26 cellular contexts compared by ENCODE assay signal in the genomic region with DNA sequence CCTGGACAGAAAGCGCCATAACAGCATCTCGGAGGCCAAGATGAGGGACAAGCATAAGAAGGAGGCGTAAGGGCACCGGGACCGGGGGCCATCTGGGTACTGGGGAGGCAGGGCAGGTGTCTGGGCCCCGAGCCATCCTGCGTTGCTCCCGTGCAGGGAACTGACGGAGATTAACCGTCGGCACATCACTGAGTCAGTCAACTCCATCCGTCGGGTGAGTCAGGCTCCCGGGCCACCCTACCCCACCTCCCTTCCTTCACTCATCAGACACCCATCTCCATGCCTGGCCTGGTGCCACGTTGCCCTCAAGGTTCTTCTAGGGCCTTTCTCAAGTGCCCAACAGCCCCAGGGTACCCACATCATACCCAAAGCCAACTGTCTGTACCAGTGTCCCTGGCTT. TPM values are rescaled to one million over a fixed set of nuclear protein-coding genes. Genes with fewer than 3 reads are reported as not detected.
DNase-seq lines count a peak whose midpoint lies in the region; ATAC-seq and TF ChIP-seq lines count a peak whose summit lies in the region.
"Had no signal": no experiment of that assay in that cellular context is flagged by ENCODE, and none has a peak within 500 bp of the region (broad histone marks: within the 10 kb centered on the region; RNA-seq: fewer than 3 reads in every experiment).

No MANE protein-coding gene starts in this region.

- H3K9ac ChIP-seq in mammary epithelial cell (ENCODE audit: insufficient read depth, low read length) = no peak overlapping the region

- CTCF ChIA-PET in MCF 10A (lab: Yijun Ruan, JAX) (interaction anchor here (1.0 to 4.1 kb wide), 2 partner anchors 16 to 117 kb away, joined by 4 to 36 read pairs; partner anchors contain the start of gene PLCB3), mammary epithelial cell (lab: Charles Lee; ENCODE audit: low non-redundant PET) (no interaction called here)

- H2AFZ ChIP-seq in mammary epithelial cell (ENCODE audit: low read depth, low read length) = no peak overlapping the region

- no peak overlapping the region for H3K4me3 ChIP-seq in mammary epithelial cell (replicated peaks in 1 of 3; ENCODE audit: insufficient read depth in 1 of 3, low read depth in 2 of 3, low read length in 3 of 3)
- no peak overlapping the region for H3K4me3 ChIP-seq in esophagus squamous epithelium
- H3K4me3 ChIP-seq: left lung, suprapubic skin, uterus had no signal

- H3K9me3 Mint-ChIP-seq in MCF 10A (ENCODE audit: unreplicated experiment) = no peaks in the 10 kb centered on the region
- no peaks in the 10 kb centered on the region for H3K9me3 Mint-ChIP-seq in stimulated activated effector memory CD8-positive, alpha-beta T cell treated with anti-CD3 and anti-CD28 coated beads, Interleukin-12 subunit alpha, Interleukin-12 subunit beta, amount 100 ng/mL, for 72 hours
- H3K9me3 Mint-ChIP-seq: activated naive CD8-positive, alpha-beta T cell treated with anti-CD3 and anti-CD28 coated beads, Interleukin-2, amount 50 U/mL, for 24 hours; effector memory CD8-positive, alpha-beta T cell; mesothelial cell of epicardium; natural killer cell treated with Interleukin-12 subunit alpha and Interleukin-12 subunit beta and Interleukin-15 and Interleukin-18, amount 100 ng/mL, for 72 hours; stimulated activated memory B cell treated with anti-CD40 and anti-IgM and Interleukin-4, amounts not matched to agents 10 μg/mL and 1 μg/mL and 100 μg/mL, for 72 hours had no signal

- H3K4me1 Mint-ChIP-seq in MCF 10A (ENCODE audit: insufficient read depth, unreplicated experiment) (peaks cover 23% of the 10 kb centered on the region), T-helper 17 cell (peaks cover 21% of the 10 kb centered on the region)
- peaks cover 32% of the 10 kb centered on the region for H3K4me1 Mint-ChIP-seq in stimulated activated effector memory CD8-positive, alpha-beta T cell treated with anti-CD3 and anti-CD28 coated beads, Interleukin-12 subunit alpha, Interleukin-12 subunit beta, amount 100 ng/mL, for 72 hours

- H3K4me3 Mint-ChIP-seq in MCF 10A (ENCODE audit: unreplicated experiment) = no peak overlapping the region
- peak overlapping the region; percentile 41 for H3K4me3 Mint-ChIP-seq in T-helper 17 cell
- H3K4me3 Mint-ChIP-seq in stimulated activated effector memory CD8-positive, alpha-beta T cell treated with anti-CD3 and anti-CD28 coated beads, Interleukin-12 subunit alpha, Interleukin-12 subunit beta, amount 100 ng/mL, for 72 hours = no peak overlapping the region
- H3K4me3 Mint-ChIP-seq: activated naive CD8-positive, alpha-beta T cell treated with anti-CD3 and anti-CD28 coated beads, Interleukin-2, amount 50 U/mL, for 24 hours; effector memory CD8-positive, alpha-beta T cell; natural killer cell treated with Interleukin-12 subunit alpha and Interleukin-12 subunit beta and Interleukin-15 and Interleukin-18, amount 100 ng/mL, for 72 hours; stimulated activated memory B cell treated with anti-CD40 and anti-IgM and Interleukin-4, amounts not matched to agents 10 μg/mL and 1 μg/mL and 100 μg/mL, for 72 hours had no signal

- no TSS peak for BruUV-seq in MCF 10A (replicated peaks; lab: Mats Ljungman, UMichigan)
- BruUV-seq in mammary epithelial cell (replicated peaks; lab: Mats Ljungman, UMichigan) = no TSS peak

- H3K4me1 ChIP-seq in mammary epithelial cell (ENCODE audit: insufficient read depth, low read length) = peaks cover 49% of the 10 kb centered on the region
- H3K4me1 ChIP-seq in esophagus squamous epithelium = peaks cover 25 to 45% (median 27%) of the 10 kb centered on the region in 3 donors

- POLR2A ChIA-PET in MCF 10A (lab: Yijun Ruan, JAX) = interaction anchor here (5.8 to 7.6 kb wide), 2 partner anchors 16 to 19 kb away, joined by 75 to 125 read pairs; partner anchors contain the start of genes BAD, GPR137 and PPP1R14B

- dilution Hi-C loops in mammary epithelial cell (cut with HindIII; ENCODE audit: low sequenced_read_pairs) = no loop called here

- TF ChIP-seq POLR2A in esophagus squamous epithelium (IDR thresholded peaks at IDR 0.05) = no peak

- H3K27me3 ChIP-seq in mammary epithelial cell (ENCODE audit: insufficient read depth, low read length) = no peaks in the 10 kb centered on the region
- no peaks in the 10 kb centered on the region for H3K27me3 ChIP-seq in esophagus squamous epithelium
- H3K27me3 ChIP-seq: left lung, suprapubic skin, uterus had no signal

- H3K9me3 ChIP-seq in mammary epithelial cell (replicated peaks; ENCODE audit: insufficient read depth, low read length) (no peaks in the 10 kb centered on the region), T-helper 17 cell (ENCODE audit: control insufficient read depth, low read length, poor library complexity, severe bottlenecking) (no peaks in the 10 kb centered on the region), esophagus squamous epithelium (no peaks in the 10 kb centered on the region)
- H3K9me3 ChIP-seq: left lung, suprapubic skin, uterus had no signal

- H3K4me2 ChIP-seq in mammary epithelial cell (ENCODE audit: insufficient read depth, low read depth, low read length) = no peak overlapping the region

- TF ChIP-seq CTCF in MCF 10A (IDR thresholded peaks at IDR 0.05; ENCODE audit: unreplicated experiment) (no peak), mammary epithelial cell (conservative IDR thresholded peaks at IDR 0.05 in 1 of 2, IDR thresholded peaks at IDR 0.05 in 1 of 2; ENCODE audit: extremely low read depth in 1 of 2, insufficient read depth in 1 of 2, low read depth in 1 of 2, low read length in 2 of 2) (no peak), esophagus squamous epithelium (IDR thresholded peaks at IDR 0.05) (no peak)

- intact Hi-C loops in MCF 10A (cut with micrococcal nuclease) (no loop called here), mammary epithelial cell (cut with micrococcal nuclease) (no loop called here), esophagus squamous epithelium (cut with DNase I) (no loop called here)

- DNase-seq in MCF 10A (ENCODE audit: unreplicated experiment) (peak; percentile 56), mammary epithelial cell (no peak), T-helper 17 cell (no peak), esophagus squamous epithelium (lab: John Stamatoyannopoulos, UW) (no peak), OCI-M1 (lab: John Stamatoyannopoulos, UW) (no peak), ureter (ENCODE audit: low spot score) (no peak)
- DNase-seq in stimulated activated effector memory CD8-positive, alpha-beta T cell treated with anti-CD3 and anti-CD28 coated beads, Interleukin-12 subunit alpha, Interleukin-12 subunit beta, amount 100 ng/mL, for 72 hours (ENCODE audit: low spot score in 2 of 2) = no peak
- no peak for DNase-seq in stimulated activated CD8-positive, alpha-beta memory T cell treated with anti-CD3 and anti-CD28 coated beads, Interleukin-4, amount 100 ng/mL, for 48 hours
- DNase-seq: ACHN; activated CD8-positive, alpha-beta memory T cell treated with anti-CD3 and anti-CD28 coated beads, Interleukin-2, amount 50 U/mL, for 4 hours; activated naive CD8-positive, alpha-beta T cell treated with anti-CD3 and anti-CD28 coated beads, Interleukin-2, amount 50 U/mL, for 24 hours; effector memory CD8-positive, alpha-beta T cell; head of caudate nucleus; NCI-H1417 treated with DMSO at 0.1 percent for 48 hours; NCI-H524; T-helper 9 cell; uterus had no signal

- H3K36me3 Mint-ChIP-seq in MCF 10A (ENCODE audit: insufficient read depth, unreplicated experiment) (peaks cover 60% of the 10 kb centered on the region), T-helper 17 cell (ENCODE audit: low read depth) (peaks cover 4% of the 10 kb centered on the region)
- peaks cover 53% of the 10 kb centered on the region for H3K36me3 Mint-ChIP-seq in stimulated activated effector memory CD8-positive, alpha-beta T cell treated with anti-CD3 and anti-CD28 coated beads, Interleukin-12 subunit alpha, Interleukin-12 subunit beta, amount 100 ng/mL, for 72 hours
- H3K36me3 Mint-ChIP-seq: natural killer cell treated with Interleukin-12 subunit alpha and Interleukin-12 subunit beta and Interleukin-15 and Interleukin-18, amount 100 ng/mL, for 72 hours had no signal

- H3K27ac Mint-ChIP-seq in MCF 10A (ENCODE audit: low read depth, unreplicated experiment) (peak overlapping the region; percentile 27), T-helper 17 cell (no peak overlapping the region)
- H3K27ac Mint-ChIP-seq in stimulated activated effector memory CD8-positive, alpha-beta T cell treated with anti-CD3 and anti-CD28 coated beads, Interleukin-12 subunit alpha, Interleukin-12 subunit beta, amount 100 ng/mL, for 72 hours = peak overlapping the region; percentile 99
- H3K27ac Mint-ChIP-seq: activated naive CD8-positive, alpha-beta T cell treated with anti-CD3 and anti-CD28 coated beads, Interleukin-2, amount 50 U/mL, for 24 hours; mesothelial cell of epicardium; stimulated activated memory B cell treated with anti-CD40 and anti-IgM and Interleukin-4, amounts not matched to agents 10 μg/mL and 1 μg/mL and 100 μg/mL, for 72 hours had no signal

- peaks cover 6% of the 10 kb centered on the region for H3K79me2 ChIP-seq in mammary epithelial cell (ENCODE audit: insufficient read depth, low read length)

- no peak for ATAC-seq in T-helper 17 cell
- no peak for ATAC-seq in stimulated activated effector memory CD8-positive, alpha-beta T cell treated with anti-CD3 and anti-CD28 coated beads, Interleukin-12 subunit alpha, Interleukin-12 subunit beta, amount 100 ng/mL, for 72 hours
- ATAC-seq: activated naive CD8-positive, alpha-beta T cell treated with anti-CD3 and anti-CD28 coated beads, Interleukin-2, amount 50 U/mL, for 24 hours; effector memory CD8-positive, alpha-beta T cell; left lung; natural killer cell treated with Interleukin-12 subunit alpha and Interleukin-12 subunit beta and Interleukin-15 and Interleukin-18, amount 100 ng/mL, for 72 hours; Right ventricle myocardium inferior; stimulated activated memory B cell treated with anti-CD40 and anti-IgM and Interleukin-4, amounts not matched to agents 10 μg/mL and 1 μg/mL and 100 μg/mL, for 72 hours had no signal

- no peaks in the 10 kb centered on the region for H3K27me3 Mint-ChIP-seq in MCF 10A (ENCODE audit: insufficient read depth, unreplicated experiment)
- no peaks in the 10 kb centered on the region for H3K27me3 Mint-ChIP-seq in T-helper 17 cell
- H3K27me3 Mint-ChIP-seq: activated naive CD8-positive, alpha-beta T cell treated with anti-CD3 and anti-CD28 coated beads, Interleukin-2, amount 50 U/mL, for 24 hours; effector memory CD8-positive, alpha-beta T cell; natural killer cell treated with Interleukin-12 subunit alpha and Interleukin-12 subunit beta and Interleukin-15 and Interleukin-18, amount 100 ng/mL, for 72 hours; stimulated activated memory B cell treated with anti-CD40 and anti-IgM and Interleukin-4, amounts not matched to agents 10 μg/mL and 1 μg/mL and 100 μg/mL, for 72 hours had no signal

- H4K20me1 ChIP-seq in mammary epithelial cell (ENCODE audit: insufficient read depth, low read length) = no peaks in the 10 kb centered on the region

- in situ Hi-C loops in mammary epithelial cell (cut with MboI; ENCODE audit: low sequenced_read_pairs in 2 of 2) = no loop called here

- WGBS in mammary epithelial cell (ENCODE audit: low coverage, missing lambda C conversion rate) = 61% methylated on average over 14 of the region's 15 CpGs
- 58 to 61% methylated on average over 10 to 15 of the region's 15 CpGs for WGBS in esophagus squamous epithelium, 2 donors

- peaks cover 10% of the 10 kb centered on the region for H3K36me3 ChIP-seq in mammary epithelial cell (ENCODE audit: insufficient read depth, low read length)
- peaks cover 31 to 58% (median 33%) of the 10 kb centered on the region in 3 donors for H3K36me3 ChIP-seq in esophagus squamous epithelium
- H3K36me3 ChIP-seq: uterus had no signal

- H3K27ac ChIP-seq in mammary epithelial cell (ENCODE audit: insufficient read depth, low read depth, low read length) = no peak overlapping the region
- peak overlapping the region in 3 of 4 donors; percentile 98 to 99 (median 98) for H3K27ac ChIP-seq in esophagus squamous epithelium
- H3K27ac ChIP-seq: C4-2B, suprapubic skin had no signal

RNA-seq across cellular contexts. Expression of gene PLCB3, which starts 15.0 kb away (rescaled TPM):
- total RNA-seq in MCF 10A (2022) (34.6 and 39.0 TPM in 2 replicates), mammary epithelial cell (10 to 100 TPM; 48.5 to 67.9 TPM), T-helper 17 cell (1 to 10 TPM; 5.9 TPM), esophagus squamous epithelium (10 to 100 TPM; 29.8 to 54.5 (median 42.4) TPM), ureter (33.5 TPM)
- polyA plus RNA-seq in mammary epithelial cell = 42.2 TPM
- 78.5 TPM for polyA minus RNA-seq in mammary epithelial cell

RNA-seq across cellular contexts. Expression of gene BAD, which starts 18.1 kb away (rescaled TPM):
- 67.4 and 79.7 TPM in 2 replicates for total RNA-seq in MCF 10A (2022)
- total RNA-seq in mammary epithelial cell = 10 to 100 TPM; 52.2 to 54.9 TPM
- polyA plus RNA-seq in mammary epithelial cell = 58.5 TPM
- 11.9 TPM for polyA minus RNA-seq in mammary epithelial cell
- total RNA-seq in T-helper 17 cell = 10 to 100 TPM; 46.3 to 47.0 TPM
- 10 to 100 TPM; 49.4 to 86.5 (median 72.9) TPM for total RNA-seq in esophagus squamous epithelium
- total RNA-seq in ureter = 43.0 TPM

RNA-seq across cellular contexts. Expression of gene GPR137, which starts 19.3 kb away (rescaled TPM):
- total RNA-seq in MCF 10A (2022) = 36.0 and 49.5 TPM in 2 replicates
- 10 to 100 TPM in 1 of 2 donors, 1 to 10 TPM in 1; 4.7 to 35.3 TPM for total RNA-seq in mammary epithelial cell
- polyA plus RNA-seq in mammary epithelial cell = 12.4 TPM
- 32.6 TPM for polyA minus RNA-seq in mammary epithelial cell
- 10 to 100 TPM; 46.5 to 57.9 TPM for total RNA-seq in T-helper 17 cell
- total RNA-seq in esophagus squamous epithelium = 10 to 100 TPM; 17.5 to 19.9 (median 19.2) TPM
- total RNA-seq in ureter = 31.0 TPM

RNA-seq across cellular contexts. Expression of gene PPP1R14B, which starts 19.6 kb away (rescaled TPM):
- total RNA-seq in MCF 10A (2022) (583 and 684 TPM in 2 replicates), mammary epithelial cell (100 to 1,000 TPM; 118 to 362 TPM), T-helper 17 cell (10 to 100 TPM; 38.7 to 48.2 TPM), esophagus squamous epithelium (100 to 1,000 TPM; 137 to 279 (median 203) TPM), ureter (136 TPM)
- 265 TPM for polyA plus RNA-seq in mammary epithelial cell
- 190 TPM for polyA minus RNA-seq in mammary epithelial cell

RNA-seq across cellular contexts. Expression of gene KCNK4, which starts 24.8 kb away (rescaled TPM):
- total RNA-seq in MCF 10A (2022) (not detected in 2 replicates), mammary epithelial cell (not detected), T-helper 17 cell (under 1 TPM in 1 of 2 donors, not detected in 1; 0.50 TPM), esophagus squamous epithelium (not detected), ureter (not detected)
- not detected for polyA plus RNA-seq in mammary epithelial cell
- not detected for polyA minus RNA-seq in mammary epithelial cell
- total RNA-seq: left lung; natural killer cell treated with Interleukin-12 subunit alpha and Interleukin-12 subunit beta and Interleukin-15 and Interleukin-18, amount 100 ng/mL, for 72 hours; posterior vena cava; Right ventricle myocardium inferior; suprapubic skin had no signal
- polyA plus RNA-seq: H1 had no signal
